In genomic region chr6:164838068-164838615, GRCh38 we compare ENCODE assay signal across 16 cellular contexts.
DNase-seq lines count a peak whose midpoint lies in the region; ATAC-seq lines count a peak whose summit lies in the region.
"Had no signal": no experiment of that assay in that cellular context is flagged by ENCODE, and none has a peak within 500 bp of the region (broad histone marks: within the 10 kb centered on the region; RNA-seq: fewer than 3 reads in every experiment).

No MANE protein-coding gene starts in this region.

- peak; percentile 66 for DNase-seq in RPMI8226
- DNase-seq in neuronal stem cell (ENCODE audit: low spot score), result no peak
- no peak for DNase-seq in substantia nigra (lab: John Stamatoyannopoulos, UW)
- DNase-seq in NCI-H2081 (lab: John Stamatoyannopoulos, UW), result no peak
- DNase-seq in GOT3 (lab: John Stamatoyannopoulos, UW), result no peak
- DNase-seq: C1 segment of cervical spinal cord; Calu3; CD4-positive, alpha-beta memory T cell; COR-L47; DMS53; DMS79 treated with DMSO at 0.1 percent for 48 hours; GF-D8; HFFc6 had no signal

- no peaks in the 10 kb centered on the region for H3K36me3 ChIP-seq in neuronal stem cell (replicated peaks in 1 of 2; ENCODE audit: control insufficient read depth in 2 of 2, insufficient read depth in 2 of 2, low read length in 2 of 2)
- H3K36me3 ChIP-seq: HAP-1 had no signal

- no peak overlapping the region for H4K8ac ChIP-seq in neuronal stem cell (ENCODE audit: low read depth, low read length)

- no peak overlapping the region for H3K4me3 Mint-ChIP-seq in stimulated activated memory B cell treated with anti-CD40 and anti-IgM and Interleukin-4, amounts not matched to agents 10 μg/mL and 1 μg/mL and 100 μg/mL, for 72 hours
- H3K4me3 Mint-ChIP-seq: CD4-positive, alpha-beta memory T cell; GM23338; HFFc6 had no signal

- no peaks in the 10 kb centered on the region for H3K27me3 ChIP-seq in neuronal stem cell (ENCODE audit: control insufficient read depth in 3 of 3, insufficient read depth in 3 of 3, low read depth in 1 of 3, low read length in 3 of 3)

- H3K4me1 Mint-ChIP-seq in stimulated activated memory B cell treated with anti-CD40 and anti-IgM and Interleukin-4, amounts not matched to agents 10 μg/mL and 1 μg/mL and 100 μg/mL, for 72 hours, result no peaks in the 10 kb centered on the region
- H3K4me1 Mint-ChIP-seq: CD4-positive, alpha-beta memory T cell; GM23338 had no signal

- no peak overlapping the region for H3K27ac Mint-ChIP-seq in stimulated activated memory B cell treated with anti-CD40 and anti-IgM and Interleukin-4, amounts not matched to agents 10 μg/mL and 1 μg/mL and 100 μg/mL, for 72 hours
- H3K27ac Mint-ChIP-seq: CD4-positive, alpha-beta memory T cell; GM23338; HFFc6 had no signal

- peaks cover 6% of the 10 kb centered on the region for H3K9me3 Mint-ChIP-seq in stimulated activated memory B cell treated with anti-CD40 and anti-IgM and Interleukin-4, amounts not matched to agents 10 μg/mL and 1 μg/mL and 100 μg/mL, for 72 hours

- no peaks in the 10 kb centered on the region for H3K27me3 Mint-ChIP-seq in stimulated activated memory B cell treated with anti-CD40 and anti-IgM and Interleukin-4, amounts not matched to agents 10 μg/mL and 1 μg/mL and 100 μg/mL, for 72 hours
- H3K27me3 Mint-ChIP-seq: CD4-positive, alpha-beta memory T cell had no signal

- H3K9ac ChIP-seq in neuronal stem cell (ENCODE audit: low read depth, low read length, poor library complexity), result no peak overlapping the region

- no peak overlapping the region for H3K14ac ChIP-seq in neuronal stem cell (ENCODE audit: low read length)

- H3K4me1 ChIP-seq in neuronal stem cell (ENCODE audit: control insufficient read depth in 2 of 2, insufficient read depth in 1 of 2, low read depth in 1 of 2, low read length in 2 of 2), result peaks cover 1 to 5% of the 10 kb centered on the region in 2 donors
- H3K4me1 ChIP-seq: HAP-1 had no signal

- H3K79me1 ChIP-seq in neuronal stem cell (ENCODE audit: low read depth, low read length), result no peaks in the 10 kb centered on the region

- peak overlapping the region; percentile 21 for H2AFZ ChIP-seq in neuronal stem cell (ENCODE audit: low read length)
- H2AFZ ChIP-seq: GM23338 had no signal

- no peak overlapping the region for H3K18ac ChIP-seq in neuronal stem cell (ENCODE audit: low read length)

- H3K27ac ChIP-seq in neuronal stem cell (replicated peaks; ENCODE audit: low read length) (no peak overlapping the region), substantia nigra (ENCODE audit: low read depth, low read length, poor library complexity, severe bottlenecking) (no peak overlapping the region)

- no peak overlapping the region for H2BK12ac ChIP-seq in neuronal stem cell (ENCODE audit: low read length)

- H3K4me2 ChIP-seq in neuronal stem cell (ENCODE audit: insufficient read depth, low read length, poor library complexity, severe bottlenecking), result no peak overlapping the region
- H3K4me2 ChIP-seq: GM23338 had no signal

- no peaks in the 10 kb centered on the region for H3K36me3 Mint-ChIP-seq in stimulated activated memory B cell treated with anti-CD40 and anti-IgM and Interleukin-4, amounts not matched to agents 10 μg/mL and 1 μg/mL and 100 μg/mL, for 72 hours
- H3K36me3 Mint-ChIP-seq: CD4-positive, alpha-beta memory T cell had no signal

- H3K9me3 ChIP-seq in neuronal stem cell (replicated peaks in 1 of 2; ENCODE audit: control insufficient read depth in 2 of 2, insufficient read depth in 1 of 2, low read depth in 1 of 2, low read length in 2 of 2), result peaks cover 3 to 8% of the 10 kb centered on the region in 2 donors
- H3K9me3 ChIP-seq: HAP-1 had no signal

- peak; percentile 24 for ATAC-seq in stimulated activated memory B cell treated with anti-CD40 and anti-IgM and Interleukin-4, amounts not matched to agents 10 μg/mL and 1 μg/mL and 100 μg/mL, for 72 hours
- ATAC-seq: GM23338 had no signal

- H2BK5ac ChIP-seq in neuronal stem cell (ENCODE audit: low read length), result no peak overlapping the region

- no peak overlapping the region for H2BK15ac ChIP-seq in neuronal stem cell (ENCODE audit: low read length)

- no CpG with 5 or more reads among the region's 1 CpG for WGBS in neuronal stem cell (ENCODE audit: extremely low coverage in 2 of 2, insufficient read length in 2 of 2, insufficient replicate concordance in 1 of 2), 2 donors

- H2AK5ac ChIP-seq in neuronal stem cell (ENCODE audit: low read depth, low read length), result no peak overlapping the region

- H3K4me3 ChIP-seq in neuronal stem cell (ENCODE audit: low read length in 2 of 2), result no peak overlapping the region
- H3K4me3 ChIP-seq: GM23338, HAP-1 had no signal

- no peak overlapping the region for H3K4ac ChIP-seq in neuronal stem cell (ENCODE audit: low read length)

- no peak overlapping the region for H3K23ac ChIP-seq in neuronal stem cell (ENCODE audit: low read depth, low read length, poor library complexity)

- no peak overlapping the region for H2BK120ac ChIP-seq in neuronal stem cell (ENCODE audit: low read depth, low read length)

- no peak overlapping the region for H4K91ac ChIP-seq in neuronal stem cell (ENCODE audit: low read depth, low read length, poor library complexity)
